26 cellular contexts compared by ENCODE assay signal in genomic region chr5:108528655-108529054, GRCh38.
"Had no signal": no experiment of that assay in that cellular context is flagged by ENCODE, and none has a peak within 500 bp of the region (broad histone marks: within the 10 kb centered on the region; RNA-seq: fewer than 3 reads in every experiment).

No MANE protein-coding gene starts in this region.

- H3K4me1 Mint-ChIP-seq: activated CD8-positive, alpha-beta memory T cell treated with anti-CD3 and anti-CD28 coated beads, Interleukin-2, amount 10 ng/mL, durations not matched to agents 7 days and 5 days; activated naive CD8-positive, alpha-beta T cell treated with anti-CD3 and anti-CD28 coated beads, Interleukin-2, amount 50 U/mL, for 24 hours; T-helper 17 cell had no signal

- H3K27me3 ChIP-seq: ascending aorta, body of pancreas, SJSA1 had no signal

- H3K36me3 ChIP-seq: ascending aorta, SJSA1 had no signal

- H3K27ac ChIP-seq: ascending aorta, body of pancreas, coronary artery, SJSA1 had no signal

- H3K27ac Mint-ChIP-seq: activated CD8-positive, alpha-beta memory T cell treated with anti-CD3 and anti-CD28 coated beads, Interleukin-2, amount 10 ng/mL, durations not matched to agents 7 days and 5 days; activated naive CD4-positive, alpha-beta T cell treated with anti-CD3 and anti-CD28 coated beads, Interleukin-2, amount 50 U/mL, for 72 hours; activated naive CD8-positive, alpha-beta T cell treated with anti-CD3 and anti-CD28 coated beads, Interleukin-2, amount 50 U/mL, for 24 hours; activated T-cell treated with anti-CD3 and anti-CD28 coated beads, Interleukin-2, amount 50 U/mL, for 24 hours; activated T-helper 1 cell treated with anti-CD3 and anti-CD28 coated beads, Interleukin-12 subunit alpha, Interleukin-12 subunit beta, Interleukin-2, Interleukin-4 antibody, amounts not matched to agents 30 ng/mL and 10 ng/mL and 1 ng/mL, durations not matched to agents 14 hours and 24 hours and 36 hours; T-helper 17 cell; WTC11 had no signal

- H3K4me3 ChIP-seq: ascending aorta, body of pancreas, coronary artery, K562, SJSA1 had no signal

- H3K4me3 Mint-ChIP-seq: activated CD8-positive, alpha-beta memory T cell treated with anti-CD3 and anti-CD28 coated beads, Interleukin-2, amount 10 ng/mL, durations not matched to agents 7 days and 5 days; activated naive CD8-positive, alpha-beta T cell treated with anti-CD3 and anti-CD28 coated beads, Interleukin-2, amount 50 U/mL, for 24 hours; activated T-cell treated with anti-CD3 and anti-CD28 coated beads, Interleukin-2, amount 50 U/mL, for 24 hours; activated T-helper 1 cell treated with anti-CD3 and anti-CD28 coated beads, Interleukin-12 subunit alpha, Interleukin-12 subunit beta, Interleukin-2, Interleukin-4 antibody, amounts not matched to agents 30 ng/mL and 10 ng/mL and 1 ng/mL, durations not matched to agents 14 hours and 24 hours and 36 hours; T-helper 17 cell; WTC11 had no signal

- DNase-seq: activated CD4-positive, alpha-beta T cell treated with anti-CD3 and anti-CD28 coated beads for 48 hours; activated CD4-positive, alpha-beta T cell treated with anti-CD3 and anti-CD28 coated beads, Interleukin-2, amount 50 U/mL, for 4 hours; activated CD4-positive, CD25-positive, alpha-beta regulatory T cell treated with anti-CD3 and anti-CD28 coated beads, Interleukin-2, amount 50 U/mL, for 72 hours; activated CD8-positive, alpha-beta memory T cell treated with anti-CD3 and anti-CD28 coated beads, Interleukin-2, amount 10 ng/mL, durations not matched to agents 7 days and 5 days; activated effector memory CD4-positive, alpha-beta T cell treated with Interleukin-2 at 50 U/mL for 16 hours; activated naive CD4-positive, alpha-beta T cell treated with Interleukin-2 at 50 U/mL for 16 hours; activated naive CD8-positive, alpha-beta T cell treated with anti-CD3 and anti-CD28 coated beads, Interleukin-2, amount 50 U/mL, for 24 hours; activated T-cell treated with anti-CD3 and anti-CD28 coated beads, Interleukin-2, amount 50 U/mL, for 24 hours; amniotic stem cell; body of pancreas; central memory CD4-positive, alpha-beta T cell; Karpas-422; NCI-H1694; NCI-H2029; NCI-H2107; NCI-H510A treated with DMSO at 0.1 percent for 48 hours; NCI-H82; T-helper 17 cell; T-helper 9 cell had no signal

- H3K4me1 ChIP-seq: ascending aorta, body of pancreas had no signal

- H3K9me3 ChIP-seq: ascending aorta, body of pancreas, SJSA1 had no signal
